8 cellular contexts compared by ENCODE assay signal in genomic region chr3:124885466-124886167, GRCh38. TPM values are rescaled to one million over a fixed set of nuclear protein-coding genes. Genes with fewer than 3 reads are reported as not detected.
A peak's percentile ranks its signal among the peaks of the same experiment; 100 is the strongest.
DNase-seq lines count a peak whose midpoint lies in the region; ATAC-seq and TF ChIP-seq lines count a peak whose summit lies in the region.

No MANE protein-coding gene starts in this region.

- H3K4me2 ChIP-seq in fibroblast of lung (ENCODE audit: extremely low read depth, insufficient read depth, low read length) (peak overlapping the region; percentile 76), trophoblast cell (ENCODE audit: low read length) (peak overlapping the region; percentile 86)

- peak overlapping the region; percentile 33 for H3K9ac ChIP-seq in fibroblast of lung (ENCODE audit: insufficient read depth, low read length)
- peak overlapping the region; percentile 86 for H3K9ac ChIP-seq in trophoblast cell (ENCODE audit: low read length)

- H3K14ac ChIP-seq in trophoblast cell (ENCODE audit: low read length), result peak overlapping the region; percentile 75

- H2BK120ac ChIP-seq in trophoblast cell (ENCODE audit: insufficient read depth, low read length, poor library complexity), result peak overlapping the region; percentile 64

- H3K18ac ChIP-seq in trophoblast cell (ENCODE audit: low read length), result peak overlapping the region; percentile 90

- H2BK12ac ChIP-seq in trophoblast cell (ENCODE audit: low read length), result peak overlapping the region; percentile 67

- H3K27ac ChIP-seq in RWPE1, result peak overlapping the region; percentile 92
- peak overlapping the region; percentile 74 for H3K27ac ChIP-seq in fibroblast of lung (ENCODE audit: insufficient read depth, low read length)
- H3K27ac ChIP-seq in trophoblast cell (ENCODE audit: low read depth, low read length), result peak overlapping the region; percentile 61

- H3K79me1 ChIP-seq in trophoblast cell (ENCODE audit: low read length), result peaks cover 31% of the 10 kb centered on the region

- H3K4me3 ChIP-seq in fibroblast of lung (replicated peaks in 1 of 4; ENCODE audit: control extremely low read depth in 1 of 4, insufficient read depth in 1 of 4, low read depth in 3 of 4, low read length in 4 of 4) (peak overlapping the region; percentile 46 to 68 (median 60)), trophoblast cell (ENCODE audit: low read depth, low read length) (peak overlapping the region; percentile 91)

- POLR2A ChIA-PET in RWPE1 (lab: Yijun Ruan, JAX; ENCODE audit: low non-redundant PET), result no interaction called here

- CTCF ChIA-PET in RWPE1 (lab: Yijun Ruan, JAX), result interaction anchor here (0.6 to 0.7 kb wide), 3 partner anchors 11 to 1814 kb away, joined by 3 read pairs; no protein-coding TSS in a partner anchor

- H3K79me2 ChIP-seq in fibroblast of lung (ENCODE audit: control insufficient read depth, insufficient read depth, low read length), result peaks cover 24% of the 10 kb centered on the region
- H3K79me2 ChIP-seq in trophoblast cell (ENCODE audit: control insufficient read depth, insufficient read depth, low read length, poor library complexity), result peaks cover 26% of the 10 kb centered on the region

- H2AFZ ChIP-seq in fibroblast of lung (ENCODE audit: low read length) (peak overlapping the region; percentile 17), trophoblast cell (ENCODE audit: insufficient read depth, low read length, poor library complexity) (peak overlapping the region; percentile 44)

- WGBS in trophoblast cell (ENCODE audit: extremely low coverage, insufficient coverage, insufficient read length), result no CpG with 5 or more reads among the region's 17 CpGs

- H2BK5ac ChIP-seq in trophoblast cell (ENCODE audit: low read depth, low read length, poor library complexity), result peak overlapping the region; percentile 85

- H3K9me3 ChIP-seq in fibroblast of lung (ENCODE audit: control insufficient read depth, insufficient read depth, low read depth, low read length) (no peaks in the 10 kb centered on the region), trophoblast cell (ENCODE audit: insufficient read depth, low read depth, low read length) (no peaks in the 10 kb centered on the region)

- peak overlapping the region; percentile 92 for H3K4ac ChIP-seq in trophoblast cell (ENCODE audit: low read depth, low read length)

- peak overlapping the region; percentile 73 for H4K91ac ChIP-seq in trophoblast cell (ENCODE audit: low read depth, low read length)

- no peak for TF ChIP-seq CTCF in RWPE1 (conservative IDR thresholded peaks at IDR 0.05; ENCODE audit: low read depth)
- TF ChIP-seq CTCF in fibroblast of lung (conservative IDR thresholded peaks at IDR 0.05 in 1 of 2, IDR thresholded peaks at IDR 0.05 in 1 of 2; ENCODE audit: low read depth in 1 of 2, low read length in 2 of 2), result no peak

- no peak for ATAC-seq in HG02571 (IDR thresholded peaks at IDR 0.05; ENCODE audit: unreplicated experiment)
- ATAC-seq in GM19351 (IDR thresholded peaks at IDR 0.05; ENCODE audit: unreplicated experiment), result no peak

- peak overlapping the region; percentile 37 for H2AK5ac ChIP-seq in trophoblast cell (ENCODE audit: low read length)

- H3K23ac ChIP-seq in trophoblast cell (ENCODE audit: low read length), result no peak overlapping the region

- H3K27me3 ChIP-seq in fibroblast of lung (ENCODE audit: control insufficient read depth, insufficient read depth, low read length), result no peaks in the 10 kb centered on the region
- no peaks in the 10 kb centered on the region for H3K27me3 ChIP-seq in trophoblast cell (ENCODE audit: insufficient read depth, low read length)

- H4K8ac ChIP-seq in trophoblast cell (ENCODE audit: low read depth, low read length), result peak overlapping the region; percentile 77

- DNase-seq in DMS153 treated with DMSO at 0.1 percent for 48 hours (lab: John Stamatoyannopoulos, UW; ENCODE audit: unreplicated experiment) (peak; percentile 3), RWPE1 (ENCODE audit: low spot score) (no peak), fibroblast of lung (ENCODE audit: low read depth in 2 of 2) (peak in 1 of 2 donors; percentile 36), trophoblast cell (no peak)
- DNase-seq in stimulated activated CD4-positive, alpha-beta T cell treated with anti-CD3 and anti-CD28 coated beads, Interleukin-4, amount 100 ng/mL, for 24 hours, result no peak
- DNase-seq in activated CD4-positive, alpha-beta T cell treated with anti-CD3 and anti-CD28 coated beads for 1 hour, result no peak

- H4K20me1 ChIP-seq in fibroblast of lung (ENCODE audit: control insufficient read depth, extremely low read depth, insufficient read depth, low read length), result no peaks in the 10 kb centered on the region

- H3K4me1 ChIP-seq in fibroblast of lung (ENCODE audit: control insufficient read depth, extremely low read depth, insufficient read depth, low read length) (peaks cover 2% of the 10 kb centered on the region), trophoblast cell (ENCODE audit: control insufficient read depth in 1 of 2, insufficient read depth in 2 of 2, low read length in 2 of 2) (peaks cover 30 to 41% of the 10 kb centered on the region in 2 experiments)

- H3K36me3 ChIP-seq in fibroblast of lung (ENCODE audit: control insufficient read depth, insufficient read depth, low read length) (no peaks in the 10 kb centered on the region), trophoblast cell (ENCODE audit: control insufficient read depth in 1 of 2, insufficient read depth in 2 of 2, low read length in 2 of 2) (peaks cover 0 to 5% of the 10 kb centered on the region in 2 experiments)

- H4K12ac ChIP-seq in trophoblast cell (ENCODE audit: low read depth, low read length), result peak overlapping the region; percentile 58

RNA-seq across cellular contexts. Expression of gene ITGB5, which starts 1.5 kb away (rescaled TPM):
- 135 and 196 TPM in 2 replicates for total RNA-seq in fibroblast of lung
- 99.7 and 121 TPM in 2 replicates for polyA plus RNA-seq in fibroblast of lung
- polyA plus RNA-seq in fibroblast of lung (2012), result 148 and 196 TPM in 2 replicates
- 316 and 374 TPM in 2 replicates for polyA minus RNA-seq in fibroblast of lung (ENCODE audit: low replicate concordance)
- polyA plus RNA-seq in trophoblast cell (2013), result 121 and 127 TPM in 2 replicates

RNA-seq across cellular contexts. Expression of gene MUC13, which starts 48.9 kb away (rescaled TPM):
- under 0.01 TPM in 1 of 2 replicates, not detected in the other for total RNA-seq in fibroblast of lung
- not detected in 2 replicates for polyA plus RNA-seq in fibroblast of lung
- polyA plus RNA-seq in fibroblast of lung (2012), result not detected in 2 replicates
- not detected in 2 replicates for polyA minus RNA-seq in fibroblast of lung (ENCODE audit: low replicate concordance)
- 0.07 and 0.11 TPM in 2 replicates for polyA plus RNA-seq in trophoblast cell (2013)
